ENCODE assay signal across 25 cellular contexts in genomic region chr10:49173848-49174247, GRCh38. TPM values are rescaled to one million over a fixed set of nuclear protein-coding genes. Genes with fewer than 3 reads are reported as not detected.
DNase-seq lines count a peak whose midpoint lies in the region; ATAC-seq and TF ChIP-seq lines count a peak whose summit lies in the region.
"Had no signal": no experiment of that assay in that cellular context is flagged by ENCODE, and none has a peak within 500 bp of the region (broad histone marks: within the 10 kb centered on the region; RNA-seq: fewer than 3 reads in every experiment).

No MANE protein-coding gene starts in this region.

- H3K36me3 ChIP-seq in left ventricle myocardium inferior (no peaks in the 10 kb centered on the region), esophagus muscularis mucosa (no peaks in the 10 kb centered on the region), vagina (no peaks in the 10 kb centered on the region)

- peaks cover 44% of the 10 kb centered on the region for H3K4me1 Mint-ChIP-seq in T-helper 17 cell
- peaks cover 25% of the 10 kb centered on the region for H3K4me1 Mint-ChIP-seq in activated CD4-positive, alpha-beta T cell treated with anti-CD3 and anti-CD28 coated beads for 36 hours

- H3K27me3 Mint-ChIP-seq in T-helper 17 cell = no peaks in the 10 kb centered on the region
- no peaks in the 10 kb centered on the region for H3K27me3 Mint-ChIP-seq in activated CD4-positive, alpha-beta T cell treated with anti-CD3 and anti-CD28 coated beads for 36 hours

- no peaks in the 10 kb centered on the region for H3K9me3 Mint-ChIP-seq in activated CD4-positive, alpha-beta T cell treated with anti-CD3 and anti-CD28 coated beads for 36 hours (ENCODE audit: low read depth)

- DNase-seq in left ventricle myocardium inferior (no peak), left cardiac atrium (no peak), T-helper 17 cell (no peak), esophagus muscularis mucosa (ENCODE audit: extremely low spot score) (peak; percentile 42), vagina (ENCODE audit: extremely low spot score in 2 of 2) (peak; percentile 43 to 47), sciatic nerve (ENCODE audit: low spot score) (no peak)
- DNase-seq in activated CD4-positive, alpha-beta T cell treated with anti-CD3 and anti-CD28 coated beads for 36 hours = no peak
- DNase-seq: COR-L47, DMS 273 treated with DMSO at 0.1 percent for 48 hours, DND-41, H7, MM.1S, NCI-H1092, NCI-H146, NCI-H2029 treated with DMSO at 0.1 percent for 48 hours, NCI-H446 treated with DMSO at 0.1 percent for 48 hours, Right ventricle myocardium superior had no signal

- no peak overlapping the region for H3K4me3 Mint-ChIP-seq in T-helper 17 cell
- H3K4me3 Mint-ChIP-seq in activated CD4-positive, alpha-beta T cell treated with anti-CD3 and anti-CD28 coated beads for 36 hours = no peak overlapping the region

- ATAC-seq in left cardiac atrium (no peak), T-helper 17 cell (no peak), HG03469 (IDR thresholded peaks at IDR 0.05; ENCODE audit: unreplicated experiment) (no peak), sciatic nerve (no peak)
- no peak for ATAC-seq in activated CD4-positive, alpha-beta T cell treated with anti-CD3 and anti-CD28 coated beads for 36 hours
- ATAC-seq: A549 had no signal

- TF ChIP-seq EP300 in esophagus muscularis mucosa (IDR thresholded peaks at IDR 0.05) = no peak

- WGBS in esophagus muscularis mucosa = 62% methylated on average over 3 of the region's 4 CpGs

- H3K4me1 ChIP-seq in left ventricle myocardium inferior (peaks cover 68% of the 10 kb centered on the region), esophagus muscularis mucosa (peaks cover 20 to 42% (median 32%) of the 10 kb centered on the region in 4 donors), vagina (peaks cover 14% of the 10 kb centered on the region)
- H3K4me1 ChIP-seq: A549 had no signal

- no peak for TF ChIP-seq CTCF in left ventricle myocardium inferior (IDR thresholded peaks at IDR 0.05; ENCODE audit: borderline replicate concordance)
- no peak for TF ChIP-seq CTCF in esophagus muscularis mucosa (IDR thresholded peaks at IDR 0.05)
- TF ChIP-seq CTCF in vagina (IDR thresholded peaks at IDR 0.05) = no peak

- peak overlapping the region; percentile 91 for H3K27ac Mint-ChIP-seq in T-helper 17 cell
- no peak overlapping the region for H3K27ac Mint-ChIP-seq in activated CD4-positive, alpha-beta T cell treated with anti-CD3 and anti-CD28 coated beads for 36 hours

- intact Hi-C loops in left ventricle myocardium inferior (cut with micrococcal nuclease) = no loop called here
- intact Hi-C loops in left cardiac atrium (cut with DNase I) = no loop called here
- intact Hi-C loops in esophagus muscularis mucosa (cut with DNase I) = no loop called here
- intact Hi-C loops in vagina (cut with DNase I) = no loop called here
- intact Hi-C loops in activated CD4-positive, alpha-beta T cell treated with anti-CD3 and anti-CD28 coated beads for 36 hours (cut with DNase I, micrococcal nuclease) = no loop called here
- intact Hi-C loops in sciatic nerve (cut with DNase I) = no loop called here

- H3K27ac ChIP-seq in left ventricle myocardium inferior (replicated peaks) (peak overlapping the region; percentile 9), esophagus muscularis mucosa (replicated peaks in 1 of 4) (no peak overlapping the region), vagina (no peak overlapping the region)
- H3K27ac ChIP-seq: A549, C4-2B, HL-60 had no signal

- H3K36me3 Mint-ChIP-seq in T-helper 17 cell (ENCODE audit: low read depth) = peaks cover 2% of the 10 kb centered on the region
- H3K36me3 Mint-ChIP-seq in activated CD4-positive, alpha-beta T cell treated with anti-CD3 and anti-CD28 coated beads for 36 hours (ENCODE audit: low read depth) = no peaks in the 10 kb centered on the region

- no peak overlapping the region for H3K4me3 ChIP-seq in left ventricle myocardium inferior
- no peak overlapping the region for H3K4me3 ChIP-seq in esophagus muscularis mucosa
- no peak overlapping the region for H3K4me3 ChIP-seq in vagina
- H3K4me3 ChIP-seq: A549 had no signal

- CTCF ChIA-PET in activated CD4-positive, alpha-beta T cell treated with anti-CD3 and anti-CD28 coated beads for 36 hours (lab: Charles Lee) = interaction anchor here (0.6 to 1.1 kb wide), 2 partner anchors 10 to 189 kb away, joined by 3 to 4 read pairs; no protein-coding TSS in a partner anchor

- no peak for TF ChIP-seq POLR2A in esophagus muscularis mucosa (IDR thresholded peaks at IDR 0.05; ENCODE audit: low read depth)
- TF ChIP-seq POLR2A in vagina (IDR thresholded peaks at IDR 0.05) = no peak

- H3K9me3 ChIP-seq in left ventricle myocardium inferior (replicated peaks) (no peaks in the 10 kb centered on the region), T-helper 17 cell (ENCODE audit: control insufficient read depth, low read length, poor library complexity, severe bottlenecking) (no peaks in the 10 kb centered on the region), esophagus muscularis mucosa (no peaks in the 10 kb centered on the region), vagina (no peaks in the 10 kb centered on the region)
- H3K9me3 ChIP-seq: A549 had no signal

- H3K27me3 ChIP-seq in left ventricle myocardium inferior (ENCODE audit: low read depth) = no peaks in the 10 kb centered on the region
- H3K27me3 ChIP-seq in esophagus muscularis mucosa = no peaks in the 10 kb centered on the region
- H3K27me3 ChIP-seq in vagina = no peaks in the 10 kb centered on the region

- POLR2A ChIA-PET in activated CD4-positive, alpha-beta T cell treated with anti-CD3 and anti-CD28 coated beads for 36 hours (lab: Charles Lee) = no interaction called here

RNA-seq across cellular contexts. Expression of gene TMEM273, which starts 14.3 kb away (rescaled TPM):
- total RNA-seq in left ventricle myocardium inferior (29.0 TPM), left cardiac atrium (10 to 100 TPM; 14.6 to 29.5 TPM), T-helper 17 cell (10 to 100 TPM; 11.3 to 39.6 TPM), esophagus muscularis mucosa (10 to 100 TPM; 11.6 to 36.8 (median 25.1) TPM), vagina (17.9 TPM), sciatic nerve (35.1 TPM)
- total RNA-seq in activated CD4-positive, alpha-beta T cell treated with anti-CD3 and anti-CD28 coated beads for 36 hours = 10 to 100 TPM; 26.5 to 28.0 TPM
- total RNA-seq: G401, H7, HT1080, LHCN-M2 had no signal

RNA-seq across cellular contexts. Expression of gene FAM170B, which starts 40.0 kb away (rescaled TPM):
- not detected for total RNA-seq in left ventricle myocardium inferior
- total RNA-seq in left cardiac atrium = not detected
- total RNA-seq in T-helper 17 cell = not detected
- total RNA-seq in esophagus muscularis mucosa = not detected
- total RNA-seq in vagina = not detected
- not detected for total RNA-seq in activated CD4-positive, alpha-beta T cell treated with anti-CD3 and anti-CD28 coated beads for 36 hours
- not detected for total RNA-seq in sciatic nerve
- total RNA-seq: G401, H7, HT1080, LHCN-M2, Right ventricle myocardium superior had no signal

RNA-seq across cellular contexts. Expression of gene VSTM4, which starts 58.5 kb away (rescaled TPM):
- 21.1 TPM for total RNA-seq in left ventricle myocardium inferior
- 10 to 100 TPM; 17.2 to 21.0 TPM for total RNA-seq in left cardiac atrium
- total RNA-seq in T-helper 17 cell = not detected
- total RNA-seq in esophagus muscularis mucosa = 10 to 100 TPM in 3 of 4 donors, 1 to 10 TPM in 1; 10.0 to 21.4 (median 12.6) TPM
- 14.0 TPM for total RNA-seq in vagina
- total RNA-seq in activated CD4-positive, alpha-beta T cell treated with anti-CD3 and anti-CD28 coated beads for 36 hours = under 1 TPM; 0.07 to 0.11 TPM
- 16.4 TPM for total RNA-seq in sciatic nerve
- total RNA-seq: G401, OCI-LY7 had no signal

Comparison
In these comparisons a context has a peak if more than half of its experiments do, and no peak if none do; other contexts are left out.
1. DNase-seq: peak in esophagus muscularis mucosa (single experiment) and vagina (2 of 2); none in left ventricle myocardium inferior (single experiment), left cardiac atrium (single experiment), T-helper 17 cell (0 of 3), activated CD4-positive, alpha-beta T cell treated with anti-CD3 and anti-CD28 coated beads for 36 hours (single experiment) and sciatic nerve (single experiment).
2. RNA of gene VSTM4, which starts 58.5 kb away (total RNA-seq): 21.1 TPM in left ventricle myocardium inferior (single experiment), 17.2 to 21.0 TPM in left cardiac atrium, 16.4 TPM in sciatic nerve (single experiment), 14.0 TPM in vagina (single experiment) and 10.0 to 21.4 TPM in esophagus muscularis mucosa; 0.07 to 0.11 TPM in activated CD4-positive, alpha-beta T cell treated with anti-CD3 and anti-CD28 coated beads for 36 hours and not detected in T-helper 17 cell; every median in the first group is over 4 times any median in the second.